ENCODE assay signal across 30 cellular contexts in the genomic region with DNA sequence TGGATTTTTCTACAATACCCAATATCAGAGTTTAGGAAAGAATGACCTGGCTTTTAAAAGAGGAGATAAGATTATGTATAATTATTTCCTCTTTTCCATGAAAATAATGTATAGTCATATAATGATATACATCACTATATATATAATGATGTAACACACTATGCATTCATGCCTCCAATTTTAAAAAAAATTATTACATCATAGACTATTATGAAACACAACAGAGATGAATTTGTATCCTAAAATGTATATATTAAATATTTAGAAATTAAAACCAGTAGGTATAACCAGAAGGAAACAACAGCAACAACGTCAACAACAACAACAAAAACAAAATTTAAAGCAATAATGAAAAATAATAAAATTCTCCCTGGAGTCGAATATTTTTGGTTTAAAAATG.
"Had no signal": no experiment of that assay in that cellular context is flagged by ENCODE, and none has a peak within 500 bp of the region (broad histone marks: within the 10 kb centered on the region; RNA-seq: fewer than 3 reads in every experiment).

No MANE protein-coding gene starts in this region.

- H3K9me3 ChIP-seq: ascending aorta had no signal

- H3K4me3 ChIP-seq: ascending aorta, cardiac muscle cell had no signal

- DNase-seq: activated B cell treated with CpG ODN at 0.5 μM for 24 hours; activated CD4-positive, alpha-beta memory T cell treated with anti-CD3 and anti-CD28 coated beads, Interleukin-2, amount 10 ng/mL, durations not matched to agents 7 days and 5 days; activated CD4-positive, alpha-beta T cell treated with anti-CD3 and anti-CD28 coated beads for 4 hours; activated CD4-positive, alpha-beta T cell treated with anti-CD3 and anti-CD28 coated beads, Interleukin-2, amount 10 ng/mL, durations not matched to agents 24 days and 14 days; activated CD4-positive, alpha-beta T cell treated with anti-CD3 and anti-CD28 coated beads, Interleukin-2, amount 50 U/mL, for 1 hour; activated CD4-positive, alpha-beta T cell treated with anti-CD3 and anti-CD28 coated beads, Interleukin-2, amount 50 U/mL, for 48 hours; activated CD4-positive, CD25-positive, alpha-beta regulatory T cell treated with anti-CD3 and anti-CD28 coated beads, Interleukin-2, amount 50 U/mL, for 72 hours; activated CD8-positive, alpha-beta memory T cell treated with anti-CD3 and anti-CD28 coated beads for 24 hours; activated CD8-positive, alpha-beta memory T cell treated with anti-CD3 and anti-CD28 coated beads, Interleukin-2, amount 10 ng/mL, durations not matched to agents 7 days and 5 days; activated CD8-positive, alpha-beta memory T cell treated with anti-CD3 and anti-CD28 coated beads, Interleukin-2, amount 50 U/mL, for 48 hours; activated CD8-positive, alpha-beta T cell treated with anti-CD3 and anti-CD28 coated beads, Interleukin-2, amount 10 ng/mL, durations not matched to agents 7 days and 5 days; activated effector memory CD4-positive, alpha-beta T cell treated with Interleukin-2 at 50 U/mL for 16 hours; activated gamma-delta T cell; activated naive CD4-positive, alpha-beta T cell treated with anti-CD3 and anti-CD28 coated beads, Interleukin-2, amount 10 ng/mL, durations not matched to agents 7 days and 5 days; activated naive CD4-positive, alpha-beta T cell treated with Interleukin-2 at 50 U/mL for 16 hours; activated naive CD8-positive, alpha-beta T cell treated with anti-CD3 and anti-CD28 coated beads, Interleukin-2, amount 10 ng/mL, durations not matched to agents 7 days and 5 days; activated naive CD8-positive, alpha-beta T cell treated with anti-CD3 and anti-CD28 coated beads, Interleukin-2, amount 50 U/mL, for 24 hours; activated T-cell treated with anti-CD3 and anti-CD28 coated beads, Interleukin-2, amount 50 U/mL, for 24 hours; activated T-cell treated with anti-CD3 and anti-CD28 coated beads, Interleukin-2, amount 50 U/mL, for 48 hours; amygdala; anterior cingulate cortex; caudate nucleus; cerebellar nuclear complex; T-helper 2 cell; T-helper 9 cell had no signal

- H3K27me3 ChIP-seq: ascending aorta, cardiac muscle cell had no signal

- H3K27ac ChIP-seq: ascending aorta, cardiac muscle cell, VCaP had no signal

- H3K4me1 ChIP-seq: ascending aorta had no signal

- ATAC-seq: activated CD8-positive, alpha-beta memory T cell treated with anti-CD3 and anti-CD28 coated beads, Interleukin-2, amount 10 ng/mL, durations not matched to agents 7 days and 5 days; activated CD8-positive, alpha-beta T cell treated with anti-CD3 and anti-CD28 coated beads, Interleukin-2, amount 10 ng/mL, durations not matched to agents 7 days and 5 days; activated naive CD8-positive, alpha-beta T cell treated with anti-CD3 and anti-CD28 coated beads, Interleukin-2, amount 50 U/mL, for 24 hours had no signal

- FAIRE-seq: bronchial epithelial cell, TTC549 had no signal

- H3K36me3 ChIP-seq: ascending aorta, cardiac muscle cell had no signal
